ENCODE assay signal across 1 cellular context in the genomic region with DNA sequence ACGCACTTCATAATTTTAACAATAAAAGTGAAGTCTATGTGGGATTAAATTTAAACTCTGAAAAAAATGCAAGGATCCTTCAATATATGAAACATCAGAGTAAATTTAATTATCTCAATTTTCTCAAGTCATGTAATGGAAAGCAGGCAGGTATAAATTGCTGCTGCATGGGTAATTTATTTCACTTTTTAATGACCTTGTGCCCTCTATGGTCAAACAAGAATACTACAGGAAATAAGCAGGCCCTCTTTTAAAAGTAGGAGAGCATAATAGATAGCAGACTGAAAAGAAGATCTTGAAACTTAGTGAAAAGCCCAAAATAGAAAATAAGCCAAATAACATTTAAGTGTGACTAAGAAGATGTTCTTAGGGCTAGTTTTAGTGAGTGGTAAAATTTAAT.
TF ChIP-seq lines count a peak whose summit lies in the region.

No MANE protein-coding gene starts in this region.

TF ChIP-seq in H1, 55 proteins besides CTCF, POLR2A, EP300 and RAD21 (continued from another document):
- TF ChIP-seq E2F6 (IDR thresholded peaks at IDR 0.05): no peak
- TF ChIP-seq YY1 (IDR thresholded peaks at IDR 0.05; ENCODE audit: low read depth, low read length): no peak
- no peak for TF ChIP-seq GTF2F1 (IDR thresholded peaks at IDR 0.05; ENCODE audit: borderline replicate concordance, low read depth, low read length)
- no peak for TF ChIP-seq PHF8 (conservative IDR thresholded peaks at IDR 0.05; ENCODE audit: low read depth, low read length)
- TF ChIP-seq TAF1 (IDR thresholded peaks at IDR 0.05; ENCODE audit: low read depth, low read length): no peak
- TF ChIP-seq CHD1 (IDR thresholded peaks at IDR 0.05; ENCODE audit: low read depth, low read length): no peak
- no peak for TF ChIP-seq RFX5 (IDR thresholded peaks at IDR 0.05; ENCODE audit: borderline replicate concordance, low read depth, low read length)
- no peak for TF ChIP-seq MAX (IDR thresholded peaks at IDR 0.05)
- no peak for TF ChIP-seq MAFK (IDR thresholded peaks at IDR 0.05; ENCODE audit: low read depth, low read length)
- TF ChIP-seq SUZ12 (IDR thresholded peaks at IDR 0.05; ENCODE audit: low read length): no peak
- TF ChIP-seq POLR2AphosphoS5 (IDR thresholded peaks at IDR 0.05; ENCODE audit: low read depth, low read length): no peak
